Comparison of ENCODE assay signal across 15 cellular contexts in genomic region chr7:131934452-131934851, GRCh38.
DNase-seq lines count a peak whose midpoint lies in the region; TF ChIP-seq lines count a peak whose summit lies in the region.
"Had no signal": no experiment of that assay in that cellular context is flagged by ENCODE, and none has a peak within 500 bp of the region (broad histone marks: within the 10 kb centered on the region; RNA-seq: fewer than 3 reads in every experiment).

No MANE protein-coding gene starts in this region.

- H3K27ac ChIP-seq in HEK293 (ENCODE audit: extremely low read depth, low read depth, low read length) (no peak overlapping the region), prostate gland (no peak overlapping the region)
- H3K27ac ChIP-seq: BLaER1 treated with 17β-estradiol and CSF1 and Interleukin-3, amounts not matched to agents 10 nM and 100 nM; HL-60; SJSA1 had no signal

- no peaks in the 10 kb centered on the region for H3K4me1 Mint-ChIP-seq in HFFc6 (ENCODE audit: low read depth)

- peaks cover 21% of the 10 kb centered on the region for H3K27me3 Mint-ChIP-seq in HFFc6 (ENCODE audit: insufficient read depth)

- TF ChIP-seq CTCF in HEK293 (tag by site-specific recombination; IDR thresholded peaks at IDR 0.05) (no peak), epithelial cell of proximal tubule (conservative IDR thresholded peaks at IDR 0.05; ENCODE audit: low read depth, low read length) (no peak), prostate gland (IDR thresholded peaks at IDR 0.05) (no peak), HFFc6 (IDR thresholded peaks at IDR 0.05) (no peak)

- H3K36me3 ChIP-seq in HEK293 (ENCODE audit: control insufficient read depth in 2 of 2, insufficient read depth in 1 of 2, low read length in 2 of 2) (no peaks in the 10 kb centered on the region), prostate gland (no peaks in the 10 kb centered on the region)
- H3K36me3 ChIP-seq: BLaER1 treated with 17β-estradiol and CSF1 and Interleukin-3, amounts not matched to agents 10 nM and 100 nM; SJSA1 had no signal

- H3K27ac Mint-ChIP-seq in HFFc6: no peak overlapping the region

- H3K9me3 Mint-ChIP-seq in HFFc6: no peaks in the 10 kb centered on the region; the same call in 1 of the 2 replicates

- no peaks in the 10 kb centered on the region for H3K27me3 ChIP-seq in prostate gland (replicated peaks; ENCODE audit: insufficient read depth)
- H3K27me3 ChIP-seq: BLaER1 treated with 17β-estradiol and CSF1 and Interleukin-3, amounts not matched to agents 10 nM and 100 nM; SJSA1 had no signal

- CTCF ChIA-PET in HEK293 (lab: Yijun Ruan, JAX): interaction anchor here (0.6 to 2.2 kb wide), 2 partner anchors 11 to 27 kb away, joined by 4 to 6 read pairs; no protein-coding TSS in a partner anchor

- TF ChIP-seq POLR2A in prostate gland (IDR thresholded peaks at IDR 0.05): no peak

- H3K4me3 Mint-ChIP-seq in HFFc6: no peak overlapping the region

- POLR2A ChIA-PET in HEK293 (lab: Yijun Ruan, JAX): interaction anchor here (0.6 kb wide), 1 partner anchor 37 kb away, joined by 6 read pairs; no protein-coding TSS in a partner anchor

- H3K4me3 ChIP-seq in HEK293 (ENCODE audit: low read depth, low read length) (no peak overlapping the region), epithelial cell of proximal tubule (ENCODE audit: low read depth, low read length) (peak overlapping the region; percentile 9), prostate gland (no peak overlapping the region)
- H3K4me3 ChIP-seq: BLaER1 treated with 17β-estradiol and CSF1 and Interleukin-3, amounts not matched to agents 10 nM and 100 nM; SJSA1 had no signal

- WGBS in prostate gland: 36% methylated on average over 3 of the region's 3 CpGs

- intact Hi-C loops in prostate gland (cut with DNase I): no loop called here

- no peaks in the 10 kb centered on the region; the same call in 1 of the 2 replicates for H3K4me1 ChIP-seq in HEK293 (ENCODE audit: control insufficient read depth, insufficient read depth, low read length)
- H3K4me1 ChIP-seq in prostate gland (replicated peaks): no peaks in the 10 kb centered on the region

- no peaks in the 10 kb centered on the region for H3K9me3 ChIP-seq in HEK293 (ENCODE audit: control insufficient read depth, insufficient read depth, low read depth, low read length)
- H3K9me3 ChIP-seq in prostate gland: no peaks in the 10 kb centered on the region
- H3K9me3 ChIP-seq: SJSA1 had no signal

- no peaks in the 10 kb centered on the region for H3K36me3 Mint-ChIP-seq in HFFc6 (ENCODE audit: low read depth)

- DNase-seq in NCI-H748 (lab: John Stamatoyannopoulos, UW; ENCODE audit: unreplicated experiment) (peak; percentile 61), NCI-H748 treated with DMSO at 0.1 percent for 48 hours (lab: John Stamatoyannopoulos, UW) (no peak), epithelial cell of proximal tubule (ENCODE audit: low read depth) (peak; percentile 97), prostate gland (ENCODE audit: low spot score) (peak; percentile 10), GDM1 (lab: John Stamatoyannopoulos, UW) (no peak), HFFc6 (no peak)
- no peak for DNase-seq in stimulated activated CD4-positive, alpha-beta T cell treated with anti-CD3 and anti-CD28 coated beads, Interleukin-2, amount 100 ng/mL, for 24 hours
- DNase-seq: EL; NCI-H1105 treated with DMSO at 0.1 percent for 48 hours; NCI-H187 treated with DMSO at 0.1 percent for 48 hours; NK-92 treated with Interleukin-12 subunit alpha and Interleukin-12 subunit beta, amount 100 ng/mL, for 24 hours had no signal

TF ChIP-seq in HEK293, 187 proteins besides CTCF, POLR2A, EP300 and RAD21:
- TF ChIP-seq ZNF530 (tag by site-specific recombination; IDR thresholded peaks at IDR 0.05; ENCODE audit: low read depth): no peak
- TF ChIP-seq ZSCAN16 (tag by site-specific recombination; IDR thresholded peaks at IDR 0.05): 0 out of 2 replicates have a peak, but pooled peaks have one; percentile 28

Comparison
In these comparisons a context has a peak if more than half of its experiments do, and no peak if none do; other contexts are left out.
1. DNase-seq: peak in NCI-H748 (single experiment), epithelial cell of proximal tubule (single experiment) and prostate gland (single experiment); none in NCI-H748 treated with DMSO at 0.1 percent for 48 hours (single experiment), GDM1 (single experiment), stimulated activated CD4-positive, alpha-beta T cell treated with anti-CD3 and anti-CD28 coated beads, Interleukin-2, amount 100 ng/mL, for 24 hours (0 of 2) and HFFc6 (single experiment).